ENCODE assay signal across 14 cellular contexts in genomic region chr7:157521752-157522151, GRCh38.
"Had no signal": no experiment of that assay in that cellular context is flagged by ENCODE, and none has a peak within 500 bp of the region (broad histone marks: within the 10 kb centered on the region; RNA-seq: fewer than 3 reads in every experiment).

No MANE protein-coding gene starts in this region.

- ATAC-seq: left lung; stimulated activated naive CD8-positive, alpha-beta T cell treated with anti-CD3 and anti-CD28 coated beads, Interleukin-15, amount 100 ng/mL, for 72 hours; WTC11 had no signal

- DNase-seq: activated naive CD4-positive, alpha-beta T cell treated with anti-CD3 and anti-CD28 coated beads for 36 hours; effector memory CD4-positive, alpha-beta T cell; foreskin melanocyte; nephron progenitor cell; occipital lobe; stimulated activated CD4-positive, alpha-beta T cell treated with anti-CD3 and anti-CD28 coated beads, Interleukin-12 subunit alpha, Interleukin-12 subunit beta, amount 100 ng/mL, for 4 hours; stimulated activated CD4-positive, alpha-beta T cell treated with anti-CD3 and anti-CD28 coated beads, Interleukin-4, amount 100 ng/mL, for 4 hours; stimulated activated naive CD8-positive, alpha-beta T cell treated with anti-CD3 and anti-CD28 coated beads, Interleukin-15, amount 100 ng/mL, for 72 hours; T-helper 9 cell; uterus had no signal

- H3K27ac Mint-ChIP-seq: activated naive CD4-positive, alpha-beta T cell treated with anti-CD3 and anti-CD28 coated beads for 36 hours; activated T-helper 1 cell treated with anti-CD3 and anti-CD28 coated beads, Interleukin-12 subunit alpha, Interleukin-12 subunit beta, Interleukin-2, Interleukin-4 antibody, amounts not matched to agents 30 ng/mL and 10 ng/mL and 1 ng/mL, durations not matched to agents 14 hours and 24 hours and 36 hours; dendritic cell treated with granulocyte-macrophage colony-stimulating factor and Interleukin-4, amounts not matched to agents 40 ng/mL and 50 ng/mL, for 4 days; nephron progenitor cell; stimulated activated naive CD8-positive, alpha-beta T cell treated with anti-CD3 and anti-CD28 coated beads, Interleukin-15, amount 100 ng/mL, for 72 hours; WTC11 had no signal

- H3K4me1 Mint-ChIP-seq: stimulated activated naive CD8-positive, alpha-beta T cell treated with anti-CD3 and anti-CD28 coated beads, Interleukin-15, amount 100 ng/mL, for 72 hours; WTC11 had no signal

- H3K9me3 Mint-ChIP-seq: activated naive CD4-positive, alpha-beta T cell treated with anti-CD3 and anti-CD28 coated beads for 36 hours; activated T-helper 1 cell treated with anti-CD3 and anti-CD28 coated beads, Interleukin-12 subunit alpha, Interleukin-12 subunit beta, Interleukin-2, Interleukin-4 antibody, amounts not matched to agents 30 ng/mL and 10 ng/mL and 1 ng/mL, durations not matched to agents 14 hours and 24 hours and 36 hours; dendritic cell treated with granulocyte-macrophage colony-stimulating factor and Interleukin-4, amounts not matched to agents 40 ng/mL and 50 ng/mL, for 4 days; nephron progenitor cell; stimulated activated naive CD8-positive, alpha-beta T cell treated with anti-CD3 and anti-CD28 coated beads, Interleukin-15, amount 100 ng/mL, for 72 hours had no signal

- H3K4me3 Mint-ChIP-seq: activated naive CD4-positive, alpha-beta T cell treated with anti-CD3 and anti-CD28 coated beads for 36 hours; activated T-helper 1 cell treated with anti-CD3 and anti-CD28 coated beads, Interleukin-12 subunit alpha, Interleukin-12 subunit beta, Interleukin-2, Interleukin-4 antibody, amounts not matched to agents 30 ng/mL and 10 ng/mL and 1 ng/mL, durations not matched to agents 14 hours and 24 hours and 36 hours; dendritic cell treated with granulocyte-macrophage colony-stimulating factor and Interleukin-4, amounts not matched to agents 40 ng/mL and 50 ng/mL, for 4 days; nephron progenitor cell; stimulated activated naive CD8-positive, alpha-beta T cell treated with anti-CD3 and anti-CD28 coated beads, Interleukin-15, amount 100 ng/mL, for 72 hours; WTC11 had no signal
